Comparison of ENCODE assay signal across 20 cellular contexts in genomic region chr7:148380581-148381419, GRCh38.
"Had no signal": no experiment of that assay in that cellular context is flagged by ENCODE, and none has a peak within 500 bp of the region (broad histone marks: within the 10 kb centered on the region; RNA-seq: fewer than 3 reads in every experiment).

No MANE protein-coding gene starts in this region.

- ATAC-seq: foreskin keratinocyte; left ventricle myocardium superior; sciatic nerve; stimulated activated memory B cell treated with anti-CD40 and anti-IgM and Interleukin-4, amounts not matched to agents 10 μg/mL and 1 μg/mL and 100 μg/mL, for 72 hours had no signal

- H3K4me3 ChIP-seq: stomach, transverse colon, uterus had no signal

- H3K9me3 Mint-ChIP-seq: activated naive CD4-positive, alpha-beta T cell treated with anti-CD3 and anti-CD28 coated beads, Interleukin-2, amount 50 U/mL, for 24 hours; memory B cell; natural killer cell treated with Interleukin-12 subunit alpha and Interleukin-12 subunit beta and Interleukin-15 and Interleukin-18, amount 100 ng/mL, for 72 hours had no signal

- DNase-seq: activated CD4-positive, alpha-beta memory T cell treated with anti-CD3 and anti-CD28 coated beads for 36 hours; activated CD4-positive, alpha-beta T cell treated with anti-CD3 and anti-CD28 coated beads for 48 hours; activated gamma-delta T cell; aorta; brain microvascular endothelial cell; effector CD4-positive, alpha-beta T cell; erythroblast; foreskin keratinocyte; left ventricle myocardium superior; small intestine; stomach; T-helper 9 cell; transverse colon; uterus had no signal

- H3K4me1 ChIP-seq: foreskin keratinocyte, stomach, transverse colon, uterus had no signal

- H3K36me3 Mint-ChIP-seq: activated CD4-positive, alpha-beta memory T cell treated with anti-CD3 and anti-CD28 coated beads for 36 hours; activated naive CD4-positive, alpha-beta T cell treated with anti-CD3 and anti-CD28 coated beads, Interleukin-2, amount 50 U/mL, for 24 hours; natural killer cell treated with Interleukin-12 subunit alpha and Interleukin-12 subunit beta and Interleukin-15 and Interleukin-18, amount 100 ng/mL, for 72 hours had no signal

- H3K36me3 ChIP-seq: brain microvascular endothelial cell, stomach, transverse colon, uterus had no signal

- H3K27me3 ChIP-seq: brain microvascular endothelial cell, foreskin keratinocyte, stomach, transverse colon, uterus had no signal

- H3K27me3 Mint-ChIP-seq: dendritic cell treated with granulocyte-macrophage colony-stimulating factor and Interleukin-4, amounts not matched to agents 40 ng/mL and 50 ng/mL, for 4 days; memory B cell; stimulated activated memory B cell treated with anti-CD40 and anti-IgM and Interleukin-4, amounts not matched to agents 10 μg/mL and 1 μg/mL and 100 μg/mL, for 72 hours had no signal

- H3K4me1 Mint-ChIP-seq: activated naive CD4-positive, alpha-beta T cell treated with anti-CD3 and anti-CD28 coated beads, Interleukin-2, amount 50 U/mL, for 24 hours; stimulated activated memory B cell treated with anti-CD40 and anti-IgM and Interleukin-4, amounts not matched to agents 10 μg/mL and 1 μg/mL and 100 μg/mL, for 72 hours had no signal

- H3K27ac ChIP-seq: brain microvascular endothelial cell, foreskin keratinocyte, stomach, transverse colon, uterus had no signal

- H3K9me3 ChIP-seq: transverse colon, uterus had no signal

- H3K4me3 Mint-ChIP-seq: activated CD4-positive, alpha-beta memory T cell treated with anti-CD3 and anti-CD28 coated beads for 36 hours; activated naive CD4-positive, alpha-beta T cell treated with anti-CD3 and anti-CD28 coated beads, Interleukin-2, amount 50 U/mL, for 24 hours; dendritic cell treated with granulocyte-macrophage colony-stimulating factor and Interleukin-4, amounts not matched to agents 40 ng/mL and 50 ng/mL, for 4 days; memory B cell; natural killer cell treated with Interleukin-12 subunit alpha and Interleukin-12 subunit beta and Interleukin-15 and Interleukin-18, amount 100 ng/mL, for 72 hours; stimulated activated memory B cell treated with anti-CD40 and anti-IgM and Interleukin-4, amounts not matched to agents 10 μg/mL and 1 μg/mL and 100 μg/mL, for 72 hours had no signal

- H3K27ac Mint-ChIP-seq: activated CD4-positive, alpha-beta memory T cell treated with anti-CD3 and anti-CD28 coated beads for 36 hours; activated naive CD4-positive, alpha-beta T cell treated with anti-CD3 and anti-CD28 coated beads, Interleukin-2, amount 50 U/mL, for 24 hours; dendritic cell treated with granulocyte-macrophage colony-stimulating factor and Interleukin-4, amounts not matched to agents 40 ng/mL and 50 ng/mL, for 4 days; memory B cell; natural killer cell treated with Interleukin-12 subunit alpha and Interleukin-12 subunit beta and Interleukin-15 and Interleukin-18, amount 100 ng/mL, for 72 hours; stimulated activated memory B cell treated with anti-CD40 and anti-IgM and Interleukin-4, amounts not matched to agents 10 μg/mL and 1 μg/mL and 100 μg/mL, for 72 hours had no signal
